ENCODE assay signal across 15 cellular contexts in the genomic region with DNA sequence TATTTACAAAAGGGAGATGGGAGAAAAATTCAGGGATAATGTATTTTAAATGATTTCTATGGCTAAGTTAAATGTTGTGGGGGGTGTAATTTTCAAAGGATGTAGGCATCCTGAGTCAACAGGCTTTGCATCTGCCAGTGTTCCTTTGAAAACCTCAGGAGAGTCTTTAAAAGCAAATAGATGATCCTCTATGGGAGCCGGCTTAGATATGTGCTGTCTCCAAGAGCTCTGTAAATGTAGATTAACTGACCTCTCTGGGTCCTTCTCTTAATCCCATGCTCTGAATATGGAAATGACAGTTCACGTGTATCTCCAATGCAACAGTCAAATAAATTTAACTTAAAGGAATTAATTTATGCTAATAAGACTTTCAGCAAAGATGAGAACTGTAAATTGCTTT.
DNase-seq lines count a peak whose midpoint lies in the region; ATAC-seq, FAIRE-seq and TF ChIP-seq lines count a peak whose summit lies in the region.
"Had no signal": no experiment of that assay in that cellular context is flagged by ENCODE, and none has a peak within 500 bp of the region (broad histone marks: within the 10 kb centered on the region; RNA-seq: fewer than 3 reads in every experiment).

No MANE protein-coding gene starts in this region.

- H3K27me3 ChIP-seq in OCI-LY3 (ENCODE audit: low read depth, low read length) (no peaks in the 10 kb centered on the region), osteoblast (ENCODE audit: insufficient read depth, low read length) (no peaks in the 10 kb centered on the region)
- H3K27me3 ChIP-seq: BLaER1 treated with 17β-estradiol and CSF1 and Interleukin-3, amounts not matched to agents 10 nM and 100 nM had no signal

- peak; percentile 76 for FAIRE-seq in D721Med (lab: Jason Lieb, UNC)
- FAIRE-seq: H54 had no signal

- H3K36me3 ChIP-seq in OCI-LY3 (replicated peaks; ENCODE audit: low read depth, low read length) (no peaks in the 10 kb centered on the region), osteoblast (ENCODE audit: insufficient read depth, low read length) (no peaks in the 10 kb centered on the region)
- H3K36me3 ChIP-seq: BLaER1 treated with 17β-estradiol and CSF1 and Interleukin-3, amounts not matched to agents 10 nM and 100 nM had no signal

- H3K4me2 ChIP-seq in OCI-LY3 (ENCODE audit: low read length), result no peak overlapping the region
- H3K4me2 ChIP-seq in osteoblast (ENCODE audit: insufficient read depth, low read length), result no peak overlapping the region
- H3K4me2 ChIP-seq: BLaER1 treated with 17β-estradiol and CSF1 and Interleukin-3, amounts not matched to agents 10 nM and 100 nM had no signal

- in situ Hi-C loops in KBM-7 (cut with MboI; ENCODE audit: low pct_unique_long_range_greater_than_20kb, low sequenced_read_pairs), result no loop called here

- DNase-seq in D721Med (ENCODE audit: insufficient read length, low spot score), result no peak
- peak; percentile 68 for DNase-seq in NCI-H69 (lab: John Stamatoyannopoulos, UW)
- no peak for DNase-seq in osteoblast (ENCODE audit: insufficient read length, low spot score, missing footprints)
- DNase-seq in KBM-7, result no peak
- no peak for DNase-seq in stimulated activated CD4-positive, alpha-beta T cell treated with anti-CD3 and anti-CD28 coated beads, Interleukin-4, amount 100 ng/mL, for 24 hours
- DNase-seq: Calu3; CD8-positive, alpha-beta T cell; DMS79 treated with DMSO at 0.1 percent for 48 hours; GF-D8; GM23248; HCEC 1CT had no signal

- H3K9ac ChIP-seq in OCI-LY3 (ENCODE audit: low read length), result no peak overlapping the region
- H3K9ac ChIP-seq: BLaER1 treated with 17β-estradiol and CSF1 and Interleukin-3, amounts not matched to agents 10 nM and 100 nM; GM23248 had no signal

- ATAC-seq in GM18873 (IDR thresholded peaks at IDR 0.05; ENCODE audit: low FRiP score, unreplicated experiment), result no peak
- ATAC-seq: CD8-positive, alpha-beta T cell had no signal

- H3K4me3 ChIP-seq in OCI-LY3 (ENCODE audit: low read length) (no peak overlapping the region), osteoblast (ENCODE audit: insufficient read depth, low read length) (no peak overlapping the region)
- H3K4me3 ChIP-seq: BLaER1 treated with 17β-estradiol and CSF1 and Interleukin-3, amounts not matched to agents 10 nM and 100 nM; GM23248 had no signal

- TF ChIP-seq CTCF in D721Med (IDR thresholded peaks at IDR 0.05; ENCODE audit: insufficient read depth, missing control alignments) (no peak), OCI-LY3 (IDR thresholded peaks at IDR 0.05; ENCODE audit: low read depth, low read length) (no peak), osteoblast (IDR thresholded peaks at IDR 0.05; ENCODE audit: extremely low read depth, low read depth, low read length) (no peak)

- no peaks in the 10 kb centered on the region for H3K79me2 ChIP-seq in OCI-LY3 (ENCODE audit: low read length)
- H3K79me2 ChIP-seq in osteoblast (ENCODE audit: insufficient read depth, low read length), result no peaks in the 10 kb centered on the region

- H3K27ac ChIP-seq in OCI-LY3 (ENCODE audit: low read length), result no peak overlapping the region
- no peak overlapping the region for H3K27ac ChIP-seq in osteoblast (ENCODE audit: low read depth, low read length)
- H3K27ac ChIP-seq: BLaER1 treated with 17β-estradiol and CSF1 and Interleukin-3, amounts not matched to agents 10 nM and 100 nM; GM23248 had no signal

- H3K4me1 ChIP-seq in OCI-LY3 (ENCODE audit: low read length) (no peaks in the 10 kb centered on the region), osteoblast (ENCODE audit: insufficient read depth, low read length) (no peaks in the 10 kb centered on the region)
- H3K4me1 ChIP-seq: BLaER1 treated with 17β-estradiol and CSF1 and Interleukin-3, amounts not matched to agents 10 nM and 100 nM had no signal

- H2AFZ ChIP-seq in OCI-LY3 (ENCODE audit: low read depth, low read length) (0 out of 2 replicates have a peak overlapping the region, but pooled peaks have one; percentile 37), osteoblast (ENCODE audit: low read length) (peak overlapping the region; percentile 25)
- H2AFZ ChIP-seq: GM23248 had no signal

- H4K20me1 ChIP-seq in OCI-LY3 (ENCODE audit: insufficient read depth, low read length) (no peaks in the 10 kb centered on the region), osteoblast (ENCODE audit: insufficient read depth, low read length) (no peaks in the 10 kb centered on the region)
- H4K20me1 ChIP-seq: BLaER1 treated with 17β-estradiol and CSF1 and Interleukin-3, amounts not matched to agents 10 nM and 100 nM had no signal

- H3K9me3 ChIP-seq in OCI-LY3 (ENCODE audit: insufficient read depth, low read length) (no peaks in the 10 kb centered on the region), osteoblast (ENCODE audit: low read depth, low read length) (no peaks in the 10 kb centered on the region)
- H3K9me3 ChIP-seq: BLaER1 treated with 17β-estradiol and CSF1 and Interleukin-3, amounts not matched to agents 10 nM and 100 nM had no signal
